In genomic region chr6:98847767-98848538, GRCh38 we compare ENCODE assay signal across 10 cellular contexts. TPM values are rescaled to one million over a fixed set of nuclear protein-coding genes. Genes with fewer than 3 reads are reported as not detected.
DNase-seq lines count a peak whose midpoint lies in the region; ATAC-seq, FAIRE-seq and TF ChIP-seq lines count a peak whose summit lies in the region.
"Had no signal": no experiment of that assay in that cellular context is flagged by ENCODE, and none has a peak within 500 bp of the region (broad histone marks: within the 10 kb centered on the region; RNA-seq: fewer than 3 reads in every experiment).

No MANE protein-coding gene starts in this region.

- ATAC-seq in GM18505 (IDR thresholded peaks at IDR 0.05; ENCODE audit: unreplicated experiment) (peak; percentile 47), HG02798 (IDR thresholded peaks at IDR 0.05; ENCODE audit: poor library complexity, unreplicated experiment) (peak; percentile 59)

- TF ChIP-seq POLR2A in GM18505 (IDR thresholded peaks at IDR 0.05; ENCODE audit: borderline replicate concordance, extremely low read depth, insufficient read depth, insufficient read length): no peak

- no peaks in the 10 kb centered on the region for H3K9me3 Mint-ChIP-seq in osteocyte (ENCODE audit: unreplicated experiment)

- no peaks in the 10 kb centered on the region for H3K36me3 Mint-ChIP-seq in osteocyte (ENCODE audit: unreplicated experiment)

- FAIRE-seq in GM19239 (lab: Jason Lieb, UNC): no peak

- DNase-seq in epithelial cell of proximal tubule (ENCODE audit: low read depth) (no peak), osteocyte (ENCODE audit: extremely low spot score, unreplicated experiment) (peak; percentile 84), HuH-7.5 (ENCODE audit: low spot score) (no peak), UCSD-AML1 (lab: John Stamatoyannopoulos, UW; ENCODE audit: unreplicated experiment) (no peak), GM19239 (ENCODE audit: insufficient read length, low spot score) (no peak), GDM1 (lab: John Stamatoyannopoulos, UW) (no peak)
- DNase-seq: dermis blood vessel endothelial cell, RPMI8226 had no signal

- H3K27me3 Mint-ChIP-seq in osteocyte (ENCODE audit: unreplicated experiment): peaks cover 69% of the 10 kb centered on the region

- peak overlapping the region; percentile 20 for H3K4me3 ChIP-seq in epithelial cell of proximal tubule (ENCODE audit: low read depth, low read length)

- no peak overlapping the region for H3K4me3 Mint-ChIP-seq in osteocyte (ENCODE audit: unreplicated experiment)

- H3K27ac Mint-ChIP-seq in osteocyte (ENCODE audit: unreplicated experiment): no peak overlapping the region

- TF ChIP-seq CTCF in epithelial cell of proximal tubule (conservative IDR thresholded peaks at IDR 0.05; ENCODE audit: low read depth, low read length) (no peak), osteocyte (IDR thresholded peaks at IDR 0.05) (no peak)

- peaks cover 15% of the 10 kb centered on the region for H3K4me1 Mint-ChIP-seq in osteocyte (ENCODE audit: unreplicated experiment)

RNA-seq across cellular contexts. Expression of gene POU3F2, which starts 13.6 kb away (rescaled TPM):
- total RNA-seq in epithelial cell of proximal tubule: not detected in 2 replicates
- not detected in 2 replicates for total RNA-seq in osteocyte
- total RNA-seq: dermis blood vessel endothelial cell had no signal
